In the genomic region with DNA sequence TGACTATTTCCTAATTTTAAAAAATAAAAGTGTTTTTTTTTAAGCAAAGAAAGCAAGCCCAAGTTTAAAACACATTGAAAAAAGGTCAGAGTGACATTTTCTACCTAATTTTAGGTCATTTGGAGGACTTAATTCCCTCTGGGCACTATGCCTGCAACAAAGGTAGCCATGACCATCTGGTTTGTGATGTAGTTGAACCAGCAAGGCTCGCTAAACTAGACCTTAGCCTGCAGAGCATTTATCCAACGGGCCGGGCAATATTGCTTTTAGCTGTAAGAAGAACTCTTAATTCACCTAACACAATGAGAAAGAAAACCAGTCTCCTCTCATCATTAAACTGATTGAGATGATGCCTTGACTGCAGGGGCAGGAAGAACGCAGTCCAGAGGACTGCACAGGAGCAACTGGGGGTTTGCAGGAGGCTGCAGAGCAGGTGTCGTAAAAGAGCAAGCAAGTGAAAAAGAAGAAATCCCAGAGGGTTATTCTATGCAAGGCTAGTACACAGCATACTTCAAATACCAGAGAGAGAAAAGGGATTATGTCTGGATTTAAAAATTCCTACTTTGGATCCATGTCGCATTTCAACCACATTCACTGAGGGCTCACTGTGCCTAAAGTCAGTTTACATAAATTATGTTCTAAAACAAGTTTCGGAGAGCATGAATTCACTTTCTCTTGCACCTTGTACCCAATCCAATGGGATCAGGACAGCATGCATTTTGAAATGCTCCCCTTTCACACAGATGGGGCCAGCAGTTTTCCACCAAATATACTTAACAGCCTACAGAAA, we compare ENCODE assay signal across 1 cellular context.
TF ChIP-seq lines count a peak whose summit lies in the region.

No MANE protein-coding gene starts in this region.

TF ChIP-seq in HEK293, 187 proteins besides CTCF, POLR2A, EP300 and RAD21:
- TF ChIP-seq ZSCAN23 (tag by site-specific recombination; IDR thresholded peaks at IDR 0.05), result no peak
- TF ChIP-seq, protein P1, sequence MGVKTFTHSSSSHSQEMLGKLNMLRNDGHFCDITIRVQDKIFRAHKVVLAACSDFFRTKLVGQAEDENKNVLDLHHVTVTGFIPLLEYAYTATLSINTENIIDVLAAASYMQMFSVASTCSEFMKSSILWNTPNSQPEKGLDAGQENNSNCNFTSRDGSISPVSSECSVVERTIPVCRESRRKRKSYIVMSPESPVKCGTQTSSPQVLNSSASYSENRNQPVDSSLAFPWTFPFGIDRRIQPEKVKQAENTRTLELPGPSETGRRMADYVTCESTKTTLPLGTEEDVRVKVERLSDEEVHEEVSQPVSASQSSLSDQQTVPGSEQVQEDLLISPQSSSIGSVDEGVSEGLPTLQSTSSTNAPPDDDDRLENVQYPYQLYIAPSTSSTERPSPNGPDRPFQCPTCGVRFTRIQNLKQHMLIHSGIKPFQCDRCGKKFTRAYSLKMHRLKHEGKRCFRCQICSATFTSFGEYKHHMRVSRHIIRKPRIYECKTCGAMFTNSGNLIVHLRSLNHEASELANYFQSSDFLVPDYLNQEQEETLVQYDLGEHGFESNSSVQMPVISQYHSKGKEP (tag by site-specific recombination; IDR thresholded peaks at IDR 0.05), result peak; percentile 53; the same call in 1 of the 2 replicates
- TF ChIP-seq SP7 (tag by site-specific recombination; IDR thresholded peaks at IDR 0.05), result no peak
- TF ChIP-seq ZNF292 (tag by site-specific recombination; IDR thresholded peaks at IDR 0.05; ENCODE audit: borderline replicate concordance, low read depth), result no peak
- TF ChIP-seq, protein P2, sequence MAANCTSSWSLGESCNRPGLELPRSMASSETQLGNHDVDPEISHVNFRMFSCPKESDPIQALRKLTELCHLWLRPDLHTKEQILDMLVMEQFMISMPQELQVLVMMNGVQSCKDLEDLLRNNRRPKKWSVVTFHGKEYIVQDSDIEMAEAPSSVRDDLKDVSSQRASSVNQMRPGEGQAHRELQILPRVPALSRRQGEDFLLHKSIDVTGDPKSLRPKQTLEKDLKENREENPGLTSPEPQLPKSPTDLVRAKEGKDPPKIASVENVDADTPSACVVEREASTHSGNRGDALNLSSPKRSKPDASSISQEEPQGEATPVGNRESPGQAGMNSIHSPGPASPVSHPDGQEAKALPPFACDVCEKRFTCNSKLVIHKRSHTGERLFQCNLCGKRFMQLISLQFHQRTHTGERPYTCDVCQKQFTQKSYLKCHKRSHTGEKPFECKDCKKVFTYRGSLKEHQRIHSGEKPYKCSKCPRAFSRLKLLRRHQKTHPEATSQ (tag by site-specific recombination; IDR thresholded peaks at IDR 0.05), result no peak
- TF ChIP-seq ATF2 (tag by site-specific recombination; IDR thresholded peaks at IDR 0.05; ENCODE audit: low read depth), result no peak
- peak; percentile 65; the same call in 1 of the 2 replicates for TF ChIP-seq MZF1 (tag by site-specific recombination; IDR thresholded peaks at IDR 0.05; ENCODE audit: borderline replicate concordance)
- no peak for TF ChIP-seq ZNF510 (tag by site-specific recombination; IDR thresholded peaks at IDR 0.05; ENCODE audit: insufficient replicate concordance)
- no peak for TF ChIP-seq ZNF670 (tag by site-specific recombination; IDR thresholded peaks at IDR 0.05; ENCODE audit: low read depth)
- no peak for TF ChIP-seq ZNF555 (tag by site-specific recombination; conservative IDR thresholded peaks at IDR 0.05)
